ENCODE assay signal across 15 cellular contexts in genomic region chr20:24785141-24785924, GRCh38.
DNase-seq lines count a peak whose midpoint lies in the region; TF ChIP-seq lines count a peak whose summit lies in the region.
"Had no signal": no experiment of that assay in that cellular context is flagged by ENCODE, and none has a peak within 500 bp of the region (broad histone marks: within the 10 kb centered on the region; RNA-seq: fewer than 3 reads in every experiment).

No MANE protein-coding gene starts in this region.

- DNase-seq in astrocyte of the spinal cord (ENCODE audit: low read depth, low spot score) (peak; percentile 46), myocyte (ENCODE audit: low read depth) (peak; percentile 18), NCI-H2196 (lab: John Stamatoyannopoulos, UW; ENCODE audit: unreplicated experiment) (no peak), ovary (no peak), GM20000 (ENCODE audit: low spot score) (no peak), DMS53 treated with DMSO at 0.1 percent for 48 hours (lab: John Stamatoyannopoulos, UW; ENCODE audit: unreplicated experiment) (no peak)
- DNase-seq: activated CD8-positive, alpha-beta memory T cell treated with anti-CD3 and anti-CD28 coated beads, Interleukin-2, amount 50 U/mL, for 48 hours; CD8-positive, alpha-beta T cell; effector memory CD8-positive, alpha-beta T cell; Peyer's patch; stimulated activated CD4-positive, alpha-beta T cell treated with anti-CD3 and anti-CD28 coated beads, Interleukin-4, amount 100 ng/mL, for 1 hour; stimulated activated naive CD4-positive, alpha-beta T cell treated with Interleukin-2 at 50 U/mL for 16 hours had no signal

- no peak for TF ChIP-seq POLR2A in ovary (IDR thresholded peaks at IDR 0.05)

- H3K27me3 ChIP-seq in BLaER1 treated with 17β-estradiol and CSF1 and Interleukin-3, amounts not matched to agents 10 nM and 100 nM: peaks cover 0 to 17% (median 0%) of the 10 kb centered on the region in 11 experiments; a peak in 3 of 22 replicates
- no peaks in the 10 kb centered on the region for H3K27me3 ChIP-seq in ovary
- H3K27me3 ChIP-seq: Peyer's patch had no signal

- H3K9ac ChIP-seq in BLaER1 treated with 17β-estradiol and CSF1 and Interleukin-3, amounts not matched to agents 10 nM and 100 nM: peak overlapping the region in 3 of 11 experiments; percentile 29 to 55 (median 54); a peak in 4 of 22 replicates

- in situ Hi-C loops in astrocyte of the spinal cord (cut with HindIII; ENCODE audit: low sequenced_read_pairs): no loop called here

- no peak for TF ChIP-seq EP300 in ovary (IDR thresholded peaks at IDR 0.05)

- no peaks in the 10 kb centered on the region for H3K9me3 ChIP-seq in BLaER1 treated with 17β-estradiol and CSF1 and Interleukin-3, amounts not matched to agents 10 nM and 100 nM (replicated peaks in 1 of 11)
- no peaks in the 10 kb centered on the region for H3K9me3 ChIP-seq in KOPT-K1 (ENCODE audit: insufficient read depth, low read length, poor library complexity, severe bottlenecking)
- H3K9me3 ChIP-seq in ovary: no peaks in the 10 kb centered on the region
- H3K9me3 ChIP-seq: Peyer's patch, psoas muscle had no signal

- H3K27ac ChIP-seq in BLaER1 treated with 17β-estradiol and CSF1 and Interleukin-3, amounts not matched to agents 10 nM and 100 nM: peak overlapping the region in 10 of 11 experiments; percentile 5 to 68 (median 36); a peak in 15 of 22 replicates
- H3K27ac ChIP-seq in KOPT-K1 (ENCODE audit: low read depth, low read length, poor library complexity, severe bottlenecking) (peak overlapping the region; percentile 6), ovary (no peak overlapping the region)
- H3K27ac ChIP-seq: Peyer's patch, psoas muscle had no signal

- H4K20me1 ChIP-seq in BLaER1 treated with 17β-estradiol and CSF1 and Interleukin-3, amounts not matched to agents 10 nM and 100 nM: no peaks in the 10 kb centered on the region

- WGBS in ovary, 3 donors: 49 to 56% (median 50%) methylated on average over 10 of the region's 10 CpGs

- H3K4me3 ChIP-seq in BLaER1 treated with 17β-estradiol and CSF1 and Interleukin-3, amounts not matched to agents 10 nM and 100 nM: 0 out of 20 replicates have a peak overlapping the region, but pooled peaks of 1 of the 10 experiments have one; percentile 27
- H3K4me3 ChIP-seq in astrocyte of the spinal cord (ENCODE audit: low read depth, low read length): no peak overlapping the region
- no peak overlapping the region for H3K4me3 ChIP-seq in ovary
- H3K4me3 ChIP-seq: Peyer's patch, psoas muscle had no signal

- H3K4me1 ChIP-seq in BLaER1 treated with 17β-estradiol and CSF1 and Interleukin-3, amounts not matched to agents 10 nM and 100 nM: peaks cover 51 to 100% (median 100%) of the 10 kb centered on the region in 10 experiments
- H3K4me1 ChIP-seq in ovary (ENCODE audit: insufficient read depth): no peaks in the 10 kb centered on the region
- H3K4me1 ChIP-seq: Peyer's patch, psoas muscle had no signal

- no peak for TF ChIP-seq CTCF in astrocyte of the spinal cord (IDR thresholded peaks at IDR 0.05; ENCODE audit: low read depth, low read length)
- TF ChIP-seq CTCF in ovary (IDR thresholded peaks at IDR 0.05): no peak
- TF ChIP-seq CTCF in GM20000 (IDR thresholded peaks at IDR 0.05; ENCODE audit: extremely low read depth, missing control alignments): no peak

- no peaks in the 10 kb centered on the region for H3K36me3 ChIP-seq in BLaER1 treated with 17β-estradiol and CSF1 and Interleukin-3, amounts not matched to agents 10 nM and 100 nM
- H3K36me3 ChIP-seq in KOPT-K1 (ENCODE audit: insufficient read depth, low read length) (no peaks in the 10 kb centered on the region), ovary (no peaks in the 10 kb centered on the region)
- H3K36me3 ChIP-seq: Peyer's patch had no signal

- intact Hi-C loops in ovary (cut with DNase I): no loop called here

- peak overlapping the region; percentile 74 to 94 (median 84) for H3K4me2 ChIP-seq in BLaER1 treated with 17β-estradiol and CSF1 and Interleukin-3, amounts not matched to agents 10 nM and 100 nM

Comparison
In these comparisons a context has a peak if more than half of its experiments do, and no peak if none do; other contexts are left out.
1. H3K27ac ChIP-seq: peak in BLaER1 treated with 17β-estradiol and CSF1 and Interleukin-3, amounts not matched to agents 10 nM and 100 nM (10 of 11) and KOPT-K1 (single experiment); none in ovary (0 of 2).
2. DNase-seq: peak in astrocyte of the spinal cord (single experiment) and myocyte (single experiment); none in NCI-H2196 (single experiment), ovary (0 of 5), GM20000 (single experiment) and DMS53 treated with DMSO at 0.1 percent for 48 hours (single experiment).